In genomic region chr6:28225056-28225834, GRCh38 we compare ENCODE assay signal across 8 cellular contexts. TPM values are rescaled to one million over a fixed set of nuclear protein-coding genes. Genes with fewer than 3 reads are reported as not detected.
DNase-seq lines count a peak whose midpoint lies in the region; ATAC-seq lines count a peak whose summit lies in the region.

ZSCAN9 (plus strand) TSS chr6:28225275; CDS start chr6:28227085, 1,810 bp downstream.

- ATAC-seq in GM19023 (IDR thresholded peaks at IDR 0.05; ENCODE audit: unreplicated experiment) (peak; percentile 93), HG03139 (IDR thresholded peaks at IDR 0.05; ENCODE audit: unreplicated experiment) (peak; percentile 80)
- ATAC-seq in stimulated activated naive B cell treated with anti-CD40 and anti-IgM and Interleukin-4, amounts not matched to agents 10 μg/mL and 1 μg/mL and 100 μg/mL, for 72 hours (replicated peaks) = peak; percentile 98

- no peak within 1 kb of the TSS for H2BK15ac ChIP-seq in mesendoderm (replicated peaks; ENCODE audit: low read depth)

- no peak within 1 kb of the TSS for H3K23ac ChIP-seq in mesendoderm (ENCODE audit: low read length)

- H2BK5ac ChIP-seq in mesendoderm (ENCODE audit: low read length) = peak within 1 kb of the TSS; percentile 23

- H3K36me3 ChIP-seq in mesendoderm (ENCODE audit: control insufficient read depth, insufficient read depth, low read length) = peaks cover 9% of the 10 kb centered on the region

- H3K27ac Mint-ChIP-seq in stimulated activated naive B cell treated with anti-CD40 and anti-IgM and Interleukin-4, amounts not matched to agents 10 μg/mL and 1 μg/mL and 100 μg/mL, for 72 hours = peak within 1 kb of the TSS; percentile 92

- peaks cover 9% of the 10 kb centered on the region for H3K79me1 ChIP-seq in mesendoderm (ENCODE audit: low read length)

- peaks cover 7% of the 10 kb centered on the region for H3K79me2 ChIP-seq in mesendoderm (ENCODE audit: control insufficient read depth, insufficient read depth, low read length)

- H3K4me1 ChIP-seq in mesendoderm (ENCODE audit: control insufficient read depth, low read depth, low read length) = no peaks in the 10 kb centered on the region

- peaks cover 20 to 27% of the 10 kb centered on the region in 2 donors for H3K36me3 Mint-ChIP-seq in stimulated activated naive B cell treated with anti-CD40 and anti-IgM and Interleukin-4, amounts not matched to agents 10 μg/mL and 1 μg/mL and 100 μg/mL, for 72 hours

- peaks cover 7 to 16% of the 10 kb centered on the region in 2 donors for H3K27me3 Mint-ChIP-seq in stimulated activated naive B cell treated with anti-CD40 and anti-IgM and Interleukin-4, amounts not matched to agents 10 μg/mL and 1 μg/mL and 100 μg/mL, for 72 hours

- peak within 1 kb of the TSS; percentile 86 for H3K18ac ChIP-seq in mesendoderm (ENCODE audit: low read length)

- peak within 1 kb of the TSS; percentile 56 for H3K27ac ChIP-seq in mesendoderm (ENCODE audit: low read depth, low read length)

- peaks cover 18 to 28% of the 10 kb centered on the region in 2 donors for H3K4me1 Mint-ChIP-seq in stimulated activated naive B cell treated with anti-CD40 and anti-IgM and Interleukin-4, amounts not matched to agents 10 μg/mL and 1 μg/mL and 100 μg/mL, for 72 hours

- H3K9ac ChIP-seq in mesendoderm (ENCODE audit: low read length) = peak within 1 kb of the TSS; percentile 92

- DNase-seq in C1 segment of cervical spinal cord (lab: John Stamatoyannopoulos, UW) = peak in 13 of 14 donors; percentile 17 to 88 (median 57)
- peak; percentile 95 for DNase-seq in NCI-H2227 (lab: John Stamatoyannopoulos, UW; ENCODE audit: unreplicated experiment)
- peak; percentile 46 to 61 for DNase-seq in activated CD4-positive, alpha-beta T cell treated with anti-CD3 and anti-CD28 coated beads, Interleukin-2, amount 50 U/mL, for 48 hours
- DNase-seq in epidermal melanocyte (ENCODE audit: insufficient read length, low spot score) = peak; percentile 57
- peak; percentile 92 for DNase-seq in mesendoderm
- peak; percentile 70 for DNase-seq in stimulated activated naive B cell treated with anti-CD40 and anti-IgM and Interleukin-4, amounts not matched to agents 10 μg/mL and 1 μg/mL and 100 μg/mL, for 72 hours

- no CpG with 5 or more reads among the region's 45 CpGs for WGBS in mesendoderm (ENCODE audit: extremely low coverage, insufficient coverage, low lambda C conversion rate)

- no peak within 1 kb of the TSS for H2AK5ac ChIP-seq in mesendoderm (ENCODE audit: low read length)

- H3K4me2 ChIP-seq in mesendoderm (ENCODE audit: low read length) = peak within 1 kb of the TSS; percentile 82

- peak within 1 kb of the TSS; percentile 89 for H3K4ac ChIP-seq in mesendoderm (ENCODE audit: low read depth, low read length)

- H3K27me3 ChIP-seq in mesendoderm (ENCODE audit: insufficient read depth, low read length, poor library complexity) = peaks cover 7% of the 10 kb centered on the region

- H4K8ac ChIP-seq in mesendoderm (ENCODE audit: low read depth, low read length) = peak within 1 kb of the TSS; percentile 86

- H4K5ac ChIP-seq in mesendoderm (ENCODE audit: low read length) = peak within 1 kb of the TSS; percentile 56

- no peaks in the 10 kb centered on the region for H3K9me3 Mint-ChIP-seq in stimulated activated naive B cell treated with anti-CD40 and anti-IgM and Interleukin-4, amounts not matched to agents 10 μg/mL and 1 μg/mL and 100 μg/mL, for 72 hours

- peak within 1 kb of the TSS; percentile 94 for H3K4me3 ChIP-seq in mesendoderm (ENCODE audit: low read length)

- no peak within 1 kb of the TSS for H2BK120ac ChIP-seq in mesendoderm (ENCODE audit: low read depth, low read length)

- peak within 1 kb of the TSS; percentile 98 for H3K56ac ChIP-seq in mesendoderm (ENCODE audit: low read length)

- peak within 1 kb of the TSS; percentile 90 to 93 for H3K4me3 Mint-ChIP-seq in stimulated activated naive B cell treated with anti-CD40 and anti-IgM and Interleukin-4, amounts not matched to agents 10 μg/mL and 1 μg/mL and 100 μg/mL, for 72 hours

RNA-seq across cellular contexts. Expression of gene ZSCAN9, which starts in this region (rescaled TPM):
- 9.2 TPM for polyA plus RNA-seq in mesendoderm (2013, experiment 1 of 2)
- 8.6 TPM for polyA plus RNA-seq in mesendoderm (2013, experiment 2 of 2)

Comparison
In these comparisons a context has a peak if more than half of its experiments do, and no peak if none do; other contexts are left out.
1. Peak in every context shown above with its lines: DNase-seq, ATAC-seq, H3K4me3 ChIP-seq and H3K27ac ChIP-seq.